Comparison of ENCODE assay signal across 1 cellular context in genomic region chr1:154624756-154625643, GRCh38.
TF ChIP-seq lines count a peak whose summit lies in the region.

No MANE protein-coding gene starts in this region.

TF ChIP-seq in HCT116, 20 proteins besides CTCF, POLR2A, EP300 and RAD21:
- no peak for TF ChIP-seq TCF7L2 (IDR thresholded peaks at IDR 0.05; ENCODE audit: borderline replicate concordance, extremely low read depth, insufficient read depth, insufficient read length)
- no peak for TF ChIP-seq FOSL1 (IDR thresholded peaks at IDR 0.05; ENCODE audit: low read depth)
- no peak for TF ChIP-seq REST (IDR thresholded peaks at IDR 0.05; ENCODE audit: low read depth)
- TF ChIP-seq SRF (IDR thresholded peaks at IDR 0.05; ENCODE audit: low read depth): no peak
- TF ChIP-seq ELF1 (IDR thresholded peaks at IDR 0.05; ENCODE audit: borderline replicate concordance, low read depth): no peak
- TF ChIP-seq POLR2AphosphoS5 (IDR thresholded peaks at IDR 0.05; ENCODE audit: low read depth, low read length): no peak
- no peak for TF ChIP-seq SP1 (IDR thresholded peaks at IDR 0.05; ENCODE audit: low read depth)
- no peak for TF ChIP-seq CBX3 (IDR thresholded peaks at IDR 0.05; ENCODE audit: low read depth)
- no peak for TF ChIP-seq SIN3A (IDR thresholded peaks at IDR 0.05; ENCODE audit: low read depth)
- no peak for TF ChIP-seq JUND (IDR thresholded peaks at IDR 0.05)
- no peak for TF ChIP-seq ZNF274 (IDR thresholded peaks at IDR 0.05; ENCODE audit: low read depth, low read length)
